ENCODE assay signal across 16 cellular contexts in genomic region chr12:87806310-87806709, GRCh38.
"Had no signal": no experiment of that assay in that cellular context is flagged by ENCODE, and none has a peak within 500 bp of the region (broad histone marks: within the 10 kb centered on the region; RNA-seq: fewer than 3 reads in every experiment).

No MANE protein-coding gene starts in this region.

- H3K27ac ChIP-seq: lower lobe of right lung, neutrophil, parathyroid adenoma, upper lobe of right lung had no signal

- H3K9ac ChIP-seq: parathyroid adenoma had no signal

- H3K4me3 Mint-ChIP-seq: activated naive CD4-positive, alpha-beta T cell treated with anti-CD3 and anti-CD28 coated beads, Interleukin-2, amount 50 U/mL, for 24 hours; stimulated activated memory B cell treated with anti-CD40 and anti-IgM and Interleukin-4, amounts not matched to agents 10 μg/mL and 1 μg/mL and 100 μg/mL, for 72 hours had no signal

- H3K79me2 ChIP-seq: parathyroid adenoma had no signal

- H3K9me3 Mint-ChIP-seq: activated naive CD4-positive, alpha-beta T cell treated with anti-CD3 and anti-CD28 coated beads, Interleukin-2, amount 50 U/mL, for 24 hours; stimulated activated memory B cell treated with anti-CD40 and anti-IgM and Interleukin-4, amounts not matched to agents 10 μg/mL and 1 μg/mL and 100 μg/mL, for 72 hours had no signal

- H3K4me1 ChIP-seq: lower lobe of right lung, parathyroid adenoma, upper lobe of right lung had no signal

- H3K36me3 ChIP-seq: lower lobe of right lung, neutrophil, thoracic aorta, upper lobe of right lung had no signal

- H3K27me3 ChIP-seq: neutrophil, upper lobe of right lung had no signal

- H3K4me3 ChIP-seq: lower lobe of right lung, thoracic aorta, upper lobe of right lung had no signal

- DNase-seq: activated CD4-positive, alpha-beta T cell treated with anti-CD3 and anti-CD28 coated beads, Interleukin-2, amount 50 U/mL, for 1 hour; activated CD8-positive, alpha-beta memory T cell treated with anti-CD3 and anti-CD28 coated beads, Interleukin-2, amount 50 U/mL, for 48 hours; activated gamma-delta T cell; dermis blood vessel endothelial cell; effector memory CD4-positive, alpha-beta T cell; lower lobe of right lung; midbrain; stimulated activated CD4-positive, alpha-beta T cell treated with anti-CD3 and anti-CD28 coated beads, Interleukin-4, amount 100 ng/mL, for 4 hours; upper lobe of right lung had no signal

- H3K27me3 Mint-ChIP-seq: activated naive CD4-positive, alpha-beta T cell treated with anti-CD3 and anti-CD28 coated beads, Interleukin-2, amount 50 U/mL, for 24 hours; stimulated activated memory B cell treated with anti-CD40 and anti-IgM and Interleukin-4, amounts not matched to agents 10 μg/mL and 1 μg/mL and 100 μg/mL, for 72 hours had no signal

- H2AFZ ChIP-seq: parathyroid adenoma had no signal

- ATAC-seq: activated CD4-positive, CD25-positive, alpha-beta regulatory T cell treated with anti-CD3 and anti-CD28 coated beads, Interleukin-2, amount 50 U/mL, for 24 hours; lower lobe of right lung; sciatic nerve; stimulated activated memory B cell treated with anti-CD40 and anti-IgM and Interleukin-4, amounts not matched to agents 10 μg/mL and 1 μg/mL and 100 μg/mL, for 72 hours; upper lobe of right lung had no signal

- H3K4me1 Mint-ChIP-seq: activated naive CD4-positive, alpha-beta T cell treated with anti-CD3 and anti-CD28 coated beads, Interleukin-2, amount 50 U/mL, for 24 hours; stimulated activated memory B cell treated with anti-CD40 and anti-IgM and Interleukin-4, amounts not matched to agents 10 μg/mL and 1 μg/mL and 100 μg/mL, for 72 hours had no signal

- H3K9me3 ChIP-seq: lower lobe of right lung, neutrophil, thoracic aorta, upper lobe of right lung had no signal

- H3K27ac Mint-ChIP-seq: activated naive CD4-positive, alpha-beta T cell treated with anti-CD3 and anti-CD28 coated beads, Interleukin-2, amount 50 U/mL, for 24 hours; stimulated activated memory B cell treated with anti-CD40 and anti-IgM and Interleukin-4, amounts not matched to agents 10 μg/mL and 1 μg/mL and 100 μg/mL, for 72 hours had no signal

- H3K36me3 Mint-ChIP-seq: activated naive CD4-positive, alpha-beta T cell treated with anti-CD3 and anti-CD28 coated beads, Interleukin-2, amount 50 U/mL, for 24 hours; stimulated activated memory B cell treated with anti-CD40 and anti-IgM and Interleukin-4, amounts not matched to agents 10 μg/mL and 1 μg/mL and 100 μg/mL, for 72 hours had no signal
